ENCODE assay signal across 1 cellular context in genomic region chr17:50863221-50863843, GRCh38.
TF ChIP-seq lines count a peak whose summit lies in the region.

No MANE protein-coding gene starts in this region.

TF ChIP-seq in HepG2, 621 proteins besides CTCF, POLR2A, EP300 and RAD21 (continues in another document):
- TF ChIP-seq KLF12 (CRISPR knock-in tag; IDR thresholded peaks at IDR 0.05; ENCODE audit: borderline replicate concordance): no peak
- TF ChIP-seq FOSL2 (CRISPR knock-in tag; IDR thresholded peaks at IDR 0.05): no peak
- no peak for TF ChIP-seq SRF (IDR thresholded peaks at IDR 0.05; ENCODE audit: low read depth, low read length)
- TF ChIP-seq, protein P1, sequence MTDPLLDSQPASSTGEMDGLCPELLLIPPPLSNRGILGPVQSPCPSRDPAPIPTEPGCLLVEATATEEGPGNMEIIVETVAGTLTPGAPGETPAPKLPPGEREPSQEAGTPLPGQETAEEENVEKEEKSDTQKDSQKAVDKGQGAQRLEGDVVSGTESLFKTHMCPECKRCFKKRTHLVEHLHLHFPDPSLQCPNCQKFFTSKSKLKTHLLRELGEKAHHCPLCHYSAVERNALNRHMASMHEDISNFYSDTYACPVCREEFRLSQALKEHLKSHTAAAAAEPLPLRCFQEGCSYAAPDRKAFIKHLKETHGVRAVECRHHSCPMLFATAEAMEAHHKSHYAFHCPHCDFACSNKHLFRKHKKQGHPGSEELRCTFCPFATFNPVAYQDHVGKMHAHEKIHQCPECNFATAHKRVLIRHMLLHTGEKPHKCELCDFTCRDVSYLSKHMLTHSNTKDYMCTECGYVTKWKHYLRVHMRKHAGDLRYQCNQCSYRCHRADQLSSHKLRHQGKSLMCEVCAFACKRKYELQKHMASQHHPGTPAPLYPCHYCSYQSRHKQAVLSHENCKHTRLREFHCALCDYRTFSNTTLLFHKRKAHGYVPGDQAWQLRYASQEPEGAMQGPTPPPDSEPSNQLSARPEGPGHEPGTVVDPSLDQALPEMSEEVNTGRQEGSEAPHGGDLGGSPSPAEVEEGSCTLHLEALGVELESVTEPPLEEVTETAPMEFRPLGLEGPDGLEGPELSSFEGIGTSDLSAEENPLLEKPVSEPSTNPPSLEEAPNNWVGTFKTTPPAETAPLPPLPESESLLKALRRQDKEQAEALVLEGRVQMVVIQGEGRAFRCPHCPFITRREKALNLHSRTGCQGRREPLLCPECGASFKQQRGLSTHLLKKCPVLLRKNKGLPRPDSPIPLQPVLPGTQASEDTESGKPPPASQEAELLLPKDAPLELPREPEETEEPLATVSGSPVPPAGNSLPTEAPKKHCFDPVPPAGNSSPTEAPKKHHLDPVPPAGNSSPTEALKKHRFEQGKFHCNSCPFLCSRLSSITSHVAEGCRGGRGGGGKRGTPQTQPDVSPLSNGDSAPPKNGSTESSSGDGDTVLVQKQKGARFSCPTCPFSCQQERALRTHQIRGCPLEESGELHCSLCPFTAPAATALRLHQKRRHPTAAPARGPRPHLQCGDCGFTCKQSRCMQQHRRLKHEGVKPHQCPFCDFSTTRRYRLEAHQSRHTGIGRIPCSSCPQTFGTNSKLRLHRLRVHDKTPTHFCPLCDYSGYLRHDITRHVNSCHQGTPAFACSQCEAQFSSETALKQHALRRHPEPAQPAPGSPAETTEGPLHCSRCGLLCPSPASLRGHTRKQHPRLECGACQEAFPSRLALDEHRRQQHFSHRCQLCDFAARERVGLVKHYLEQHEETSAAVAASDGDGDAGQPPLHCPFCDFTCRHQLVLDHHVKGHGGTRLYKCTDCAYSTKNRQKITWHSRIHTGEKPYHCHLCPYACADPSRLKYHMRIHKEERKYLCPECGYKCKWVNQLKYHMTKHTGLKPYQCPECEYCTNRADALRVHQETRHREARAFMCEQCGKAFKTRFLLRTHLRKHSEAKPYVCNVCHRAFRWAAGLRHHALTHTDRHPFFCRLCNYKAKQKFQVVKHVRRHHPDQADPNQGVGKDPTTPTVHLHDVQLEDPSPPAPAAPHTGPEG (CRISPR knock-in tag; IDR thresholded peaks at IDR 0.05): 0 out of 2 replicates have a peak, but pooled peaks have one; percentile 16
- no peak for TF ChIP-seq ZSCAN9 (CRISPR knock-in tag; IDR thresholded peaks at IDR 0.05; ENCODE audit: borderline replicate concordance)
- TF ChIP-seq WIZ (CRISPR knock-in tag; IDR thresholded peaks at IDR 0.05): no peak
- peak; percentile 50; the same call in 1 of the 3 replicates for TF ChIP-seq MXI1 (IDR thresholded peaks at IDR 0.05; ENCODE audit: borderline replicate concordance, low read depth, low read length)
- TF ChIP-seq, protein P2, sequence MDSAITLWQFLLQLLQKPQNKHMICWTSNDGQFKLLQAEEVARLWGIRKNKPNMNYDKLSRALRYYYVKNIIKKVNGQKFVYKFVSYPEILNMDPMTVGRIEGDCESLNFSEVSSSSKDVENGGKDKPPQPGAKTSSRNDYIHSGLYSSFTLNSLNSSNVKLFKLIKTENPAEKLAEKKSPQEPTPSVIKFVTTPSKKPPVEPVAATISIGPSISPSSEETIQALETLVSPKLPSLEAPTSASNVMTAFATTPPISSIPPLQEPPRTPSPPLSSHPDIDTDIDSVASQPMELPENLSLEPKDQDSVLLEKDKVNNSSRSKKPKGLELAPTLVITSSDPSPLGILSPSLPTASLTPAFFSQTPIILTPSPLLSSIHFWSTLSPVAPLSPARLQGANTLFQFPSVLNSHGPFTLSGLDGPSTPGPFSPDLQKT (CRISPR knock-in tag; IDR thresholded peaks at IDR 0.05; ENCODE audit: borderline replicate concordance): no peak
- TF ChIP-seq ZNF605 (CRISPR knock-in tag; IDR thresholded peaks at IDR 0.05): no peak
- TF ChIP-seq ZMAT3 (CRISPR knock-in tag; conservative IDR thresholded peaks at IDR 0.05): no peak
- no peak for TF ChIP-seq TSC22D2 (CRISPR knock-in tag; IDR thresholded peaks at IDR 0.05; ENCODE audit: borderline replicate concordance)
- TF ChIP-seq, protein P3, sequence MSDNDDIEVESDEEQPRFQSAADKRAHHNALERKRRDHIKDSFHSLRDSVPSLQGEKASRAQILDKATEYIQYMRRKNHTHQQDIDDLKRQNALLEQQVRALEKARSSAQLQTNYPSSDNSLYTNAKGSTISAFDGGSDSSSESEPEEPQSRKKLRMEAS (IDR thresholded peaks at IDR 0.05): no peak
- no peak for TF ChIP-seq ZNF143 (CRISPR knock-in tag; IDR thresholded peaks at IDR 0.05)
- TF ChIP-seq, protein P4, sequence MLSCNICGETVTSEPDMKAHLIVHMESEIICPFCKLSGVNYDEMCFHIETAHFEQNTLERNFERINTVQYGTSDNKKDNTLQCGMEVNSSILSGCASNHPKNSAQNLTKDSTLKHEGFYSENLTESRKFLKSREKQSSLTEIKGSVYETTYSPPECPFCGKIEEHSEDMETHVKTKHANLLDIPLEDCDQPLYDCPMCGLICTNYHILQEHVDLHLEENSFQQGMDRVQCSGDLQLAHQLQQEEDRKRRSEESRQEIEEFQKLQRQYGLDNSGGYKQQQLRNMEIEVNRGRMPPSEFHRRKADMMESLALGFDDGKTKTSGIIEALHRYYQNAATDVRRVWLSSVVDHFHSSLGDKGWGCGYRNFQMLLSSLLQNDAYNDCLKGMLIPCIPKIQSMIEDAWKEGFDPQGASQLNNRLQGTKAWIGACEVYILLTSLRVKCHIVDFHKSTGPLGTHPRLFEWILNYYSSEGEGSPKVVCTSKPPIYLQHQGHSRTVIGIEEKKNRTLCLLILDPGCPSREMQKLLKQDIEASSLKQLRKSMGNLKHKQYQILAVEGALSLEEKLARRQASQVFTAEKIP (CRISPR knock-in tag; IDR thresholded peaks at IDR 0.05; ENCODE audit: borderline replicate concordance): no peak
- no peak for TF ChIP-seq ZNF670 (CRISPR knock-in tag; IDR thresholded peaks at IDR 0.05; ENCODE audit: borderline replicate concordance)
- peak; percentile 37; the same call in 1 of the 2 replicates for TF ChIP-seq ZFX (CRISPR knock-in tag; IDR thresholded peaks at IDR 0.05; ENCODE audit: low read depth)
- TF ChIP-seq ZSCAN21 (CRISPR knock-in tag; IDR thresholded peaks at IDR 0.05; ENCODE audit: borderline replicate concordance): 0 out of 2 replicates have a peak, but pooled peaks have one; percentile 41
- TF ChIP-seq MIXL1 (CRISPR knock-in tag; IDR thresholded peaks at IDR 0.05): no peak
- no peak for TF ChIP-seq ZFP82 (CRISPR knock-in tag; IDR thresholded peaks at IDR 0.05; ENCODE audit: borderline replicate concordance)
- 0 out of 2 replicates have a peak, but pooled peaks have one; percentile 40 for TF ChIP-seq ZNF777 (CRISPR knock-in tag; IDR thresholded peaks at IDR 0.05)
- TF ChIP-seq ZMYM3 (CRISPR knock-in tag; IDR thresholded peaks at IDR 0.05): peak; percentile 43; the same call in 1 of the 2 replicates
- no peak for TF ChIP-seq CREB1 (IDR thresholded peaks at IDR 0.05)
- TF ChIP-seq CREB1 (CRISPR knock-in tag; IDR thresholded peaks at IDR 0.05): no peak
- TF ChIP-seq MXD3 (CRISPR knock-in tag; IDR thresholded peaks at IDR 0.05): peak; percentile 73; the same call in 1 of the 2 replicates
- no peak for TF ChIP-seq TEF (CRISPR knock-in tag; IDR thresholded peaks at IDR 0.05)
- no peak for TF ChIP-seq ZNF550 (CRISPR knock-in tag; IDR thresholded peaks at IDR 0.05; ENCODE audit: borderline replicate concordance)
- TF ChIP-seq KDM5A (IDR thresholded peaks at IDR 0.05; ENCODE audit: borderline replicate concordance, low read length): no peak
- no peak for TF ChIP-seq CSRNP1 (CRISPR knock-in tag; IDR thresholded peaks at IDR 0.05)
- no peak for TF ChIP-seq ZNF660 (CRISPR knock-in tag; IDR thresholded peaks at IDR 0.05; ENCODE audit: borderline replicate concordance, low read depth)
- no peak for TF ChIP-seq ZNF567 (CRISPR knock-in tag; IDR thresholded peaks at IDR 0.05; ENCODE audit: borderline replicate concordance)
- no peak for TF ChIP-seq SIX1 (CRISPR knock-in tag; IDR thresholded peaks at IDR 0.05; ENCODE audit: borderline replicate concordance)
- no peak for TF ChIP-seq DZIP1 (CRISPR knock-in tag; IDR thresholded peaks at IDR 0.05)
- TF ChIP-seq ZNF672 (CRISPR knock-in tag; IDR thresholded peaks at IDR 0.05): no peak
- TF ChIP-seq TEAD2 (CRISPR knock-in tag; IDR thresholded peaks at IDR 0.05): no peak
- TF ChIP-seq RFXANK (CRISPR knock-in tag; IDR thresholded peaks at IDR 0.05): no peak
- TF ChIP-seq, protein P5, sequence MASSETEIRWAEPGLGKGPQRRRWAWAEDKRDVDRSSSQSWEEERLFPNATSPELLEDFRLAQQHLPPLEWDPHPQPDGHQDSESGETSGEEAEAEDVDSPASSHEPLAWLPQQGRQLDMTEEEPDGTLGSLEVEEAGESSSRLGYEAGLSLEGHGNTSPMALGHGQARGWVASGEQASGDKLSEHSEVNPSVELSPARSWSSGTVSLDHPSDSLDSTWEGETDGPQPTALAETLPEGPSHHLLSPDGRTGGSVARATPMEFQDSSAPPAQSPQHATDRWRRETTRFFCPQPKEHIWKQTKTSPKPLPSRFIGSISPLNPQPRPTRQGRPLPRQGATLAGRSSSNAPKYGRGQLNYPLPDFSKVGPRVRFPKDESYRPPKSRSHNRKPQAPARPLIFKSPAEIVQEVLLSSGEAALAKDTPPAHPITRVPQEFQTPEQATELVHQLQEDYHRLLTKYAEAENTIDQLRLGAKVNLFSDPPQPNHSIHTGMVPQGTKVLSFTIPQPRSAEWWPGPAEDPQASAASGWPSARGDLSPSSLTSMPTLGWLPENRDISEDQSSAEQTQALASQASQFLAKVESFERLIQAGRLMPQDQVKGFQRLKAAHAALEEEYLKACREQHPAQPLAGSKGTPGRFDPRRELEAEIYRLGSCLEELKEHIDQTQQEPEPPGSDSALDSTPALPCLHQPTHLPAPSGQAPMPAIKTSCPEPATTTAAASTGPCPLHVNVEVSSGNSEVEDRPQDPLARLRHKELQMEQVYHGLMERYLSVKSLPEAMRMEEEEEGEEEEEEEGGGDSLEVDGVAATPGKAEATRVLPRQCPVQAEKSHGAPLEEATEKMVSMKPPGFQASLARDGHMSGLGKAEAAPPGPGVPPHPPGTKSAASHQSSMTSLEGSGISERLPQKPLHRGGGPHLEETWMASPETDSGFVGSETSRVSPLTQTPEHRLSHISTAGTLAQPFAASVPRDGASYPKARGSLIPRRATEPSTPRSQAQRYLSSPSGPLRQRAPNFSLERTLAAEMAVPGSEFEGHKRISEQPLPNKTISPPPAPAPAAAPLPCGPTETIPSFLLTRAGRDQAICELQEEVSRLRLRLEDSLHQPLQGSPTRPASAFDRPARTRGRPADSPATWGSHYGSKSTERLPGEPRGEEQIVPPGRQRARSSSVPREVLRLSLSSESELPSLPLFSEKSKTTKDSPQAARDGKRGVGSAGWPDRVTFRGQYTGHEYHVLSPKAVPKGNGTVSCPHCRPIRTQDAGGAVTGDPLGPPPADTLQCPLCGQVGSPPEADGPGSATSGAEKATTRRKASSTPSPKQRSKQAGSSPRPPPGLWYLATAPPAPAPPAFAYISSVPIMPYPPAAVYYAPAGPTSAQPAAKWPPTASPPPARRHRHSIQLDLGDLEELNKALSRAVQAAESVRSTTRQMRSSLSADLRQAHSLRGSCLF (CRISPR knock-in tag; IDR thresholded peaks at IDR 0.05; ENCODE audit: borderline replicate concordance): 0 out of 2 replicates have a peak, but pooled peaks have one; percentile 52
- TF ChIP-seq, protein P6, sequence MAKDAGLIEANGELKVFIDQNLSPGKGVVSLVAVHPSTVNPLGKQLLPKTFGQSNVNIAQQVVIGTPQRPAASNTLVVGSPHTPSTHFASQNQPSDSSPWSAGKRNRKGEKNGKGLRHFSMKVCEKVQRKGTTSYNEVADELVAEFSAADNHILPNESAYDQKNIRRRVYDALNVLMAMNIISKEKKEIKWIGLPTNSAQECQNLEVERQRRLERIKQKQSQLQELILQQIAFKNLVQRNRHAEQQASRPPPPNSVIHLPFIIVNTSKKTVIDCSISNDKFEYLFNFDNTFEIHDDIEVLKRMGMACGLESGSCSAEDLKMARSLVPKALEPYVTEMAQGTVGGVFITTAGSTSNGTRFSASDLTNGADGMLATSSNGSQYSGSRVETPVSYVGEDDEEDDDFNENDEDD (CRISPR knock-in tag; IDR thresholded peaks at IDR 0.05; ENCODE audit: borderline replicate concordance): no peak
